Comparison of ENCODE assay signal across 17 cellular contexts in genomic region chr6:101666256-101666655, GRCh38.
DNase-seq lines count a peak whose midpoint lies in the region; ATAC-seq, FAIRE-seq and TF ChIP-seq lines count a peak whose summit lies in the region.
"Had no signal": no experiment of that assay in that cellular context is flagged by ENCODE, and none has a peak within 500 bp of the region (broad histone marks: within the 10 kb centered on the region; RNA-seq: fewer than 3 reads in every experiment).

No MANE protein-coding gene starts in this region.

- TF ChIP-seq POLR2A in transverse colon (IDR thresholded peaks at IDR 0.05), result no peak

- no peak for DNase-seq in left ventricle myocardium superior
- DNase-seq in right atrium auricular region (ENCODE audit: low spot score), result no peak
- peak; percentile 40 for DNase-seq in RCC 7860 (ENCODE audit: low spot score)
- peak; percentile 67 for DNase-seq in fibroblast of mammary gland (ENCODE audit: low read depth)
- DNase-seq in transverse colon, result no peak
- DNase-seq in NCI-H1694 treated with DMSO at 0.1 percent for 48 hours (lab: John Stamatoyannopoulos, UW), result no peak
- DNase-seq: ACHN; activated CD4-positive, alpha-beta T cell treated with anti-CD3 and anti-CD28 coated beads, Interleukin-2, amount 10 ng/mL, durations not matched to agents 24 days and 14 days; activated gamma-delta T cell; heart right ventricle; NCI-H510A; stimulated activated CD4-positive, alpha-beta T cell treated with anti-CD3 and anti-CD28 coated beads, Interleukin-2, amount 100 ng/mL, for 24 hours; stimulated activated naive CD8-positive, alpha-beta T cell treated with anti-CD3 and anti-CD28 coated beads, Interleukin-15, Interleukin-2, amounts not matched to agents 100 U/mL and 50 U/mL, for 24 hours had no signal

- H3K27me3 ChIP-seq in right atrium auricular region, result no peaks in the 10 kb centered on the region
- H3K27me3 ChIP-seq in transverse colon, result no peaks in the 10 kb centered on the region
- H3K27me3 ChIP-seq: heart right ventricle had no signal

- intact Hi-C loops in left ventricle myocardium superior (cut with micrococcal nuclease) (no loop called here), transverse colon (cut with DNase I; ENCODE audit: low total_unique reads) (no loop called here)

- 79 to 100% methylated on average over 1 of the region's 1 CpG for WGBS in transverse colon (ENCODE audit: low coverage in 1 of 2), 2 donors

- no peak for FAIRE-seq in RCC 7860 (lab: Jason Lieb, UNC)

- H3K27ac ChIP-seq in right atrium auricular region (no peak overlapping the region), transverse colon (no peak overlapping the region)
- H3K27ac ChIP-seq: coronary artery, heart right ventricle had no signal

- no peak for TF ChIP-seq EP300 in transverse colon (IDR thresholded peaks at IDR 0.05; ENCODE audit: low read depth)

- ATAC-seq in left ventricle myocardium superior, result peak; percentile 35
- ATAC-seq in HG03175 (IDR thresholded peaks at IDR 0.05; ENCODE audit: unreplicated experiment), result no peak
- no peak for ATAC-seq in HG02840 (IDR thresholded peaks at IDR 0.05; ENCODE audit: low FRiP score, unreplicated experiment)
- ATAC-seq: heart right ventricle; stimulated activated naive CD8-positive, alpha-beta T cell treated with anti-CD3 and anti-CD28 coated beads, Interleukin-15, Interleukin-2, amounts not matched to agents 100 U/mL and 50 U/mL, for 24 hours had no signal

- H3K4me3 ChIP-seq in right atrium auricular region, result no peak overlapping the region
- no peak overlapping the region for H3K4me3 ChIP-seq in fibroblast of mammary gland (ENCODE audit: control insufficient read depth, low read depth, low read length)
- no peak overlapping the region for H3K4me3 ChIP-seq in transverse colon
- H3K4me3 ChIP-seq: coronary artery, heart right ventricle, lung had no signal

- H3K36me3 ChIP-seq in right atrium auricular region, result no peaks in the 10 kb centered on the region
- H3K36me3 ChIP-seq in transverse colon, result no peaks in the 10 kb centered on the region
- H3K36me3 ChIP-seq: heart right ventricle had no signal

- no peak for TF ChIP-seq CTCF in right atrium auricular region (IDR thresholded peaks at IDR 0.05)
- TF ChIP-seq CTCF in fibroblast of mammary gland (conservative IDR thresholded peaks at IDR 0.05; ENCODE audit: control insufficient read depth, insufficient read depth, low read depth, low read length), result no peak
- no peak for TF ChIP-seq CTCF in transverse colon (IDR thresholded peaks at IDR 0.05)

- in situ Hi-C loops in transverse colon (cut with MboI; ENCODE audit: low pct_ligation_motif_present in 1 of 4, low pct_unique_long_range_greater_than_20kb in 1 of 4, low sequenced_read_pairs in 3 of 4), result no loop called here

- H3K4me1 ChIP-seq in right atrium auricular region (no peaks in the 10 kb centered on the region), transverse colon (no peaks in the 10 kb centered on the region)
- H3K4me1 ChIP-seq: heart right ventricle had no signal

- no peaks in the 10 kb centered on the region for H3K9me3 ChIP-seq in right atrium auricular region
- no peaks in the 10 kb centered on the region for H3K9me3 ChIP-seq in transverse colon
- H3K9me3 ChIP-seq: heart right ventricle had no signal

Comparison
In these comparisons a context has a peak if more than half of its experiments do, and no peak if none do; other contexts are left out.
1. DNase-seq: peak in RCC 7860 (single experiment) and fibroblast of mammary gland (single experiment); none in left ventricle myocardium superior (single experiment), right atrium auricular region (single experiment), transverse colon (single experiment) and NCI-H1694 treated with DMSO at 0.1 percent for 48 hours (single experiment).